ENCODE assay signal across 1 cellular context in genomic region chr7:11185179-11185578, GRCh38.
TF ChIP-seq lines count a peak whose summit lies in the region.

No MANE protein-coding gene starts in this region.

TF ChIP-seq in H1, 55 proteins besides CTCF, POLR2A, EP300 and RAD21 (continued from another document):
- TF ChIP-seq ATF3 (IDR thresholded peaks at IDR 0.05; ENCODE audit: insufficient read depth, low read depth, low read length) = no peak
